Comparison of ENCODE assay signal across 27 cellular contexts in genomic region chr18:27627927-27628326, GRCh38.
A peak's percentile ranks its signal among the peaks of the same experiment; 100 is the strongest.
DNase-seq lines count a peak whose midpoint lies in the region; ATAC-seq and TF ChIP-seq lines count a peak whose summit lies in the region.
"Had no signal": no experiment of that assay in that cellular context is flagged by ENCODE, and none has a peak within 500 bp of the region (broad histone marks: within the 10 kb centered on the region; RNA-seq: fewer than 3 reads in every experiment).

No MANE protein-coding gene starts in this region.

- BruUV-seq in PC-3 (replicated peaks; lab: Mats Ljungman, UMichigan), result no TSS peak

- no peak overlapping the region for H2AFZ ChIP-seq in PC-3 (ENCODE audit: low read length)

- H3K9me3 ChIP-seq in PC-3 (ENCODE audit: low read length), result no peaks in the 10 kb centered on the region
- H3K9me3 ChIP-seq: upper lobe of left lung had no signal

- H3K4me1 ChIP-seq in PC-3 (ENCODE audit: insufficient read depth, low read length), result no peaks in the 10 kb centered on the region
- H3K4me1 ChIP-seq: upper lobe of left lung had no signal

- peaks cover 61% of the 10 kb centered on the region for H3K27me3 ChIP-seq in PC-3 (ENCODE audit: low read length)
- H3K27me3 ChIP-seq: upper lobe of left lung had no signal

- POLR2A ChIA-PET in PC-3 (lab: Charles Lee; ENCODE audit: unreplicated experiment), result no interaction called here

- H3K4me3 ChIP-seq in PC-3 (ENCODE audit: low read length), result no peak overlapping the region
- H3K4me3 ChIP-seq: GM12878, upper lobe of left lung had no signal

- H3K9ac ChIP-seq in PC-3 (ENCODE audit: low read length), result no peak overlapping the region

- DNase-seq in DMS53 (lab: John Stamatoyannopoulos, UW), result peak; percentile 9
- DNase-seq in DMS53 treated with DMSO at 0.1 percent for 48 hours (lab: John Stamatoyannopoulos, UW; ENCODE audit: unreplicated experiment), result no peak
- DNase-seq in EL, result peak; percentile 6
- peak; percentile 31 for DNase-seq in PC-3
- peak; percentile 26 for DNase-seq in iPS-NIHi11 (ENCODE audit: low spot score)
- DNase-seq in HCEC 1CT, result no peak
- DNase-seq in Kasumi-1 (lab: John Stamatoyannopoulos, UW), result no peak
- DNase-seq: 8988T; activated CD4-positive, alpha-beta T cell treated with anti-CD3 and anti-CD28 coated beads, Interleukin-2, amount 50 U/mL, for 48 hours; activated CD8-positive, alpha-beta memory T cell treated with anti-CD3 and anti-CD28 coated beads, Interleukin-2, amount 50 U/mL, for 4 hours; AML-193; anterior cingulate cortex; caudate nucleus; CD8-positive, alpha-beta memory T cell; DMS79; Karpas-422; left cardiac atrium; mesenchymal stem cell; MV-4-11; NCI-H187; NCI-H446 treated with DMSO at 0.1 percent for 48 hours; stimulated activated CD8-positive, alpha-beta memory T cell treated with anti-CD3 and anti-CD28 coated beads, Interleukin-4, amount 100 ng/mL, for 48 hours; SW 1271; upper lobe of left lung had no signal

- no peak overlapping the region for H3K27ac ChIP-seq in PC-3 (ENCODE audit: low read length)
- H3K27ac ChIP-seq: RWPE1, upper lobe of left lung had no signal

- ATAC-seq in PC-3 (no peak; the same call in 1 of the 2 replicates), HG02759 (IDR thresholded peaks at IDR 0.05; ENCODE audit: unreplicated experiment) (no peak)
- ATAC-seq: GM12878, left cardiac atrium had no signal

- CTCF ChIA-PET in PC-3 (lab: Charles Lee), result no interaction called here

- no peaks in the 10 kb centered on the region for H3K79me2 ChIP-seq in PC-3 (ENCODE audit: low read length)

- intact Hi-C loops in PC-3 (cut with micrococcal nuclease), result no loop called here

- H3K9me2 ChIP-seq in PC-3 (replicated peaks; ENCODE audit: low read length), result no peaks in the 10 kb centered on the region

- no peaks in the 10 kb centered on the region for H4K20me1 ChIP-seq in PC-3 (ENCODE audit: low read length)

- 0 out of 2 replicates have a peak, but pooled peaks have one; percentile 19 for TF ChIP-seq CTCF in PC-3 (conservative IDR thresholded peaks at IDR 0.05; ENCODE audit: low read depth, low read length)

- no peaks in the 10 kb centered on the region for H3F3A ChIP-seq in PC-3 (ENCODE audit: low read length, unreplicated experiment)

- no peak overlapping the region for H3K4me2 ChIP-seq in PC-3 (ENCODE audit: low read length)

- no peaks in the 10 kb centered on the region for H3K36me3 ChIP-seq in PC-3 (ENCODE audit: low read depth, low read length)
- H3K36me3 ChIP-seq: upper lobe of left lung had no signal

Comparison
In these comparisons a context has a peak if more than half of its experiments do, and no peak if none do; other contexts are left out.
1. DNase-seq: peak in DMS53 (single experiment), EL (single experiment), PC-3 (single experiment) and iPS-NIHi11 (single experiment); none in DMS53 treated with DMSO at 0.1 percent for 48 hours (single experiment), HCEC 1CT (single experiment) and Kasumi-1 (0 of 2).